ENCODE assay signal across 1 cellular context in the genomic region with DNA sequence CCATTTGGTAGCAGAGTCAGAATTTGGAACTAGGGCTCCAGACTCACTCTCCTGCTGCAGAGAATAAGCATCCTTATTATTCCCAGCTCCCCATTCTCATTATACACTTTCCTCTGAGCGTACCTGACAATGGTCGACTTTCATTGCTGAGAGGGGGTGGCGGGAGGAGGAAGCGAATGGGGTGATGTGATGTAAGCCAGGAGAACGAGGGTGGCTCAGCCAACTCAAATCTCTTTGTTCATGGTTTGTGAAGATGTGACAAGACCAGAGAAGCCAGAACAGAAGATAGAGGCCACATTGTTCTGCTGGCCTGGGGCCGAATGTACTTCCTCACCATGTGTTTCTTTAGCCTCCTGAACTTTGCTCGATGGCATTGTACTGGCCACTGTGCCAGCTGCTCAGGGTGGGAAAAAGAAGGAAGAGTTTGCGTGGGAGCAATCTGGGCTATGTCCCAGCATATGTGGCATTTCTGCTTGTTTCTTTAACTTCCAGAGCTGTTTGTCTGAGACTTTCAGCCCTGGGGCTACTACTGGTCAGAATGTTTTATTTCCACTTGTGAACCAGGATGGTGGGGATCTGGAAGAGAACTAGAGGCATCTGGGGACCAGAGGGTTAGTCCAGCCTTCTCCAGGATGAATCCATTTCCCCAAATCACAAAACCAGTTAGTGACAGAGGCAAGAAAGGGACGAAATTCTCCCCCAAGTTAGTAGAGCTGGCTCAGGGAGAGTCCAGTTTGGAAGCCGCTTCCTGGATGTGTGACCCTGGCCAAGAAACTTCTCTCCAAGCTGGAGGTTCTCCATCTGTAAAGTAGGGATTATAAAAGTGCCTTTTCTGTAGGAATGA.
TF ChIP-seq lines count a peak whose summit lies in the region.

No MANE protein-coding gene starts in this region.

TF ChIP-seq in HepG2, 621 proteins besides CTCF, POLR2A, EP300 and RAD21 (continued from another document and continues in another):
- TF ChIP-seq, protein P1, sequence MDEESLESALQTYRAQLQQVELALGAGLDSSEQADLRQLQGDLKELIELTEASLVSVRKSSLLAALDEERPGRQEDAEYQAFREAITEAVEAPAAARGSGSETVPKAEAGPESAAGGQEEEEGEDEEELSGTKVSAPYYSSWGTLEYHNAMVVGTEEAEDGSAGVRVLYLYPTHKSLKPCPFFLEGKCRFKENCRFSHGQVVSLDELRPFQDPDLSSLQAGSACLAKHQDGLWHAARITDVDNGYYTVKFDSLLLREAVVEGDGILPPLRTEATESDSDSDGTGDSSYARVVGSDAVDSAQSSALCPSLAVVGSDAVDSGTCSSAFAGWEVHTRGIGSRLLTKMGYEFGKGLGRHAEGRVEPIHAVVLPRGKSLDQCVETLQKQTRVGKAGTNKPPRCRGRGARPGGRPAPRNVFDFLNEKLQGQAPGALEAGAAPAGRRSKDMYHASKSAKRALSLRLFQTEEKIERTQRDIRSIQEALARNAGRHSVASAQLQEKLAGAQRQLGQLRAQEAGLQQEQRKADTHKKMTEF (CRISPR knock-in tag; IDR thresholded peaks at IDR 0.05): peak; percentile 79
- TF ChIP-seq, protein P2, sequence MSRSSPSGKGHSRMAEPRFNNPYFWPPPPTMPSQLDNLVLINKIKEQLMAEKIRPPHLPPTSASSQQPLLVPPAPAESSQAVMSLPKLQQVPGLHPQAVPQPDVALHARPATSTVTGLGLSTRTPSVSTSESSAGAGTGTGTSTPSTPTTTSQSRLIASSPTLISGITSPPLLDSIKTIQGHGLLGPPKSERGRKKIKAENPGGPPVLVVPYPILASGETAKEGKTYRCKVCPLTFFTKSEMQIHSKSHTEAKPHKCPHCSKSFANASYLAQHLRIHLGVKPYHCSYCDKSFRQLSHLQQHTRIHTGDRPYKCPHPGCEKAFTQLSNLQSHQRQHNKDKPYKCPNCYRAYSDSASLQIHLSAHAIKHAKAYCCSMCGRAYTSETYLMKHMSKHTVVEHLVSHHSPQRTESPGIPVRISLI (CRISPR knock-in tag; IDR thresholded peaks at IDR 0.05; ENCODE audit: borderline replicate concordance): no peak
- peak; percentile 86 for TF ChIP-seq ZMYM4 (CRISPR knock-in tag; IDR thresholded peaks at IDR 0.05)
- TF ChIP-seq, protein P3, sequence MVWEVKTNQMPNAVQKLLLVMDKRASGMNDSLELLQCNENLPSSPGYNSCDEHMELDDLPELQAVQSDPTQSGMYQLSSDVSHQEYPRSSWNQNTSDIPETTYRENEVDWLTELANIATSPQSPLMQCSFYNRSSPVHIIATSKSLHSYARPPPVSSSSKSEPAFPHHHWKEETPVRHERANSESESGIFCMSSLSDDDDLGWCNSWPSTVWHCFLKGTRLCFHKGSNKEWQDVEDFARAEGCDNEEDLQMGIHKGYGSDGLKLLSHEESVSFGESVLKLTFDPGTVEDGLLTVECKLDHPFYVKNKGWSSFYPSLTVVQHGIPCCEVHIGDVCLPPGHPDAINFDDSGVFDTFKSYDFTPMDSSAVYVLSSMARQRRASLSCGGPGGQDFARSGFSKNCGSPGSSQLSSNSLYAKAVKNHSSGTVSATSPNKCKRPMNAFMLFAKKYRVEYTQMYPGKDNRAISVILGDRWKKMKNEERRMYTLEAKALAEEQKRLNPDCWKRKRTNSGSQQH (CRISPR knock-in tag; IDR thresholded peaks at IDR 0.05; ENCODE audit: low read depth): no peak
- no peak for TF ChIP-seq ZNF33B (CRISPR knock-in tag; IDR thresholded peaks at IDR 0.05)
- peak; percentile 46 for TF ChIP-seq RBFOX2 (IDR thresholded peaks at IDR 0.05; ENCODE audit: low read depth, low read length)
- TF ChIP-seq TRIM24 (CRISPR knock-in tag; IDR thresholded peaks at IDR 0.05): peak; percentile 77; the same call in 1 of the 2 replicates
- TF ChIP-seq, protein P4, sequence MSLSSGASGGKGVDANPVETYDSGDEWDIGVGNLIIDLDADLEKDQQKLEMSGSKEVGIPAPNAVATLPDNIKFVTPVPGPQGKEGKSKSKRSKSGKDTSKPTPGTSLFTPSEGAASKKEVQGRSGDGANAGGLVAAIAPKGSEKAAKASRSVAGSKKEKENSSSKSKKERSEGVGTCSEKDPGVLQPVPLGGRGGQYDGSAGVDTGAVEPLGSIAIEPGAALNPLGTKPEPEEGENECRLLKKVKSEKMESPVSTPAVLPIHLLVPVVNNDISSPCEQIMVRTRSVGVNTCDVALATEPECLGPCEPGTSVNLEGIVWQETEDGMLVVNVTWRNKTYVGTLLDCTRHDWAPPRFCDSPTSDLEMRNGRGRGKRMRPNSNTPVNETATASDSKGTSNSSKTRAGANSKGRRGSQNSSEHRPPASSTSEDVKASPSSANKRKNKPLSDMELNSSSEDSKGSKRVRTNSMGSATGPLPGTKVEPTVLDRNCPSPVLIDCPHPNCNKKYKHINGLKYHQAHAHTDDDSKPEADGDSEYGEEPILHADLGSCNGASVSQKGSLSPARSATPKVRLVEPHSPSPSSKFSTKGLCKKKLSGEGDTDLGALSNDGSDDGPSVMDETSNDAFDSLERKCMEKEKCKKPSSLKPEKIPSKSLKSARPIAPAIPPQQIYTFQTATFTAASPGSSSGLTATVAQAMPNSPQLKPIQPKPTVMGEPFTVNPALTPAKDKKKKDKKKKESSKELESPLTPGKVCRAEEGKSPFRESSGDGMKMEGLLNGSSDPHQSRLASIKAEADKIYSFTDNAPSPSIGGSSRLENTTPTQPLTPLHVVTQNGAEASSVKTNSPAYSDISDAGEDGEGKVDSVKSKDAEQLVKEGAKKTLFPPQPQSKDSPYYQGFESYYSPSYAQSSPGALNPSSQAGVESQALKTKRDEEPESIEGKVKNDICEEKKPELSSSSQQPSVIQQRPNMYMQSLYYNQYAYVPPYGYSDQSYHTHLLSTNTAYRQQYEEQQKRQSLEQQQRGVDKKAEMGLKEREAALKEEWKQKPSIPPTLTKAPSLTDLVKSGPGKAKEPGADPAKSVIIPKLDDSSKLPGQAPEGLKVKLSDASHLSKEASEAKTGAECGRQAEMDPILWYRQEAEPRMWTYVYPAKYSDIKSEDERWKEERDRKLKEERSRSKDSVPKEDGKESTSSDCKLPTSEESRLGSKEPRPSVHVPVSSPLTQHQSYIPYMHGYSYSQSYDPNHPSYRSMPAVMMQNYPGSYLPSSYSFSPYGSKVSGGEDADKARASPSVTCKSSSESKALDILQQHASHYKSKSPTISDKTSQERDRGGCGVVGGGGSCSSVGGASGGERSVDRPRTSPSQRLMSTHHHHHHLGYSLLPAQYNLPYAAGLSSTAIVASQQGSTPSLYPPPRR (CRISPR knock-in tag; IDR thresholded peaks at IDR 0.05; ENCODE audit: borderline replicate concordance): peak; percentile 54
- no peak for TF ChIP-seq SRSF1 (optimal IDR thresholded peaks at IDR 0.05; ENCODE audit: low read depth, low read length)
- TF ChIP-seq ZNF883 (CRISPR knock-in tag; IDR thresholded peaks at IDR 0.05; ENCODE audit: not compliant biosample characterization): no peak
- peak; percentile 76 for TF ChIP-seq TEAD3 (CRISPR knock-in tag; optimal IDR thresholded peaks at IDR 0.05; ENCODE audit: borderline replicate concordance)
- TF ChIP-seq ZNF24 (IDR thresholded peaks at IDR 0.05): no peak
- TF ChIP-seq, protein P5, sequence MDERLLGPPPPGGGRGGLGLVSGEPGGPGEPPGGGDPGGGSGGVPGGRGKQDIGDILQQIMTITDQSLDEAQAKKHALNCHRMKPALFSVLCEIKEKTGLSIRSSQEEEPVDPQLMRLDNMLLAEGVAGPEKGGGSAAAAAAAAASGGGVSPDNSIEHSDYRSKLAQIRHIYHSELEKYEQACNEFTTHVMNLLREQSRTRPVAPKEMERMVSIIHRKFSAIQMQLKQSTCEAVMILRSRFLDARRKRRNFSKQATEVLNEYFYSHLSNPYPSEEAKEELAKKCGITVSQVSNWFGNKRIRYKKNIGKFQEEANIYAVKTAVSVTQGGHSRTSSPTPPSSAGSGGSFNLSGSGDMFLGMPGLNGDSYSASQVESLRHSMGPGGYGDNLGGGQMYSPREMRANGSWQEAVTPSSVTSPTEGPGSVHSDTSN (CRISPR knock-in tag; IDR thresholded peaks at IDR 0.05): no peak
- TF ChIP-seq PHF5A (CRISPR knock-in tag; IDR thresholded peaks at IDR 0.05; ENCODE audit: low read depth, unreplicated experiment): peak; percentile 71
- TF ChIP-seq ZNF816 (CRISPR knock-in tag; IDR thresholded peaks at IDR 0.05; ENCODE audit: borderline replicate concordance): peak; percentile 21; the same call in 1 of the 2 replicates
- peak; percentile 44 for TF ChIP-seq ZNF781 (CRISPR knock-in tag; IDR thresholded peaks at IDR 0.05; ENCODE audit: borderline replicate concordance, not compliant biosample characterization)
- TF ChIP-seq, protein P6, sequence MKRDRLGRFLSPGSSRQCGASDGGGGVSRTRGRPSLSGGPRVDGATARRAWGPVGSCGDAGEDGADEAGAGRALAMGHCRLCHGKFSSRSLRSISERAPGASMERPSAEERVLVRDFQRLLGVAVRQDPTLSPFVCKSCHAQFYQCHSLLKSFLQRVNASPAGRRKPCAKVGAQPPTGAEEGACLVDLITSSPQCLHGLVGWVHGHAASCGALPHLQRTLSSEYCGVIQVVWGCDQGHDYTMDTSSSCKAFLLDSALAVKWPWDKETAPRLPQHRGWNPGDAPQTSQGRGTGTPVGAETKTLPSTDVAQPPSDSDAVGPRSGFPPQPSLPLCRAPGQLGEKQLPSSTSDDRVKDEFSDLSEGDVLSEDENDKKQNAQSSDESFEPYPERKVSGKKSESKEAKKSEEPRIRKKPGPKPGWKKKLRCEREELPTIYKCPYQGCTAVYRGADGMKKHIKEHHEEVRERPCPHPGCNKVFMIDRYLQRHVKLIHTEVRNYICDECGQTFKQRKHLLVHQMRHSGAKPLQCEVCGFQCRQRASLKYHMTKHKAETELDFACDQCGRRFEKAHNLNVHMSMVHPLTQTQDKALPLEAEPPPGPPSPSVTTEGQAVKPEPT (CRISPR knock-in tag; IDR thresholded peaks at IDR 0.05; ENCODE audit: low read depth): peak; percentile 17; the same call in 1 of the 2 replicates
- 0 out of 2 replicates have a peak, but pooled peaks have one; percentile 35 for TF ChIP-seq RELA (CRISPR knock-in tag; IDR thresholded peaks at IDR 0.05)
- TF ChIP-seq, protein P7, sequence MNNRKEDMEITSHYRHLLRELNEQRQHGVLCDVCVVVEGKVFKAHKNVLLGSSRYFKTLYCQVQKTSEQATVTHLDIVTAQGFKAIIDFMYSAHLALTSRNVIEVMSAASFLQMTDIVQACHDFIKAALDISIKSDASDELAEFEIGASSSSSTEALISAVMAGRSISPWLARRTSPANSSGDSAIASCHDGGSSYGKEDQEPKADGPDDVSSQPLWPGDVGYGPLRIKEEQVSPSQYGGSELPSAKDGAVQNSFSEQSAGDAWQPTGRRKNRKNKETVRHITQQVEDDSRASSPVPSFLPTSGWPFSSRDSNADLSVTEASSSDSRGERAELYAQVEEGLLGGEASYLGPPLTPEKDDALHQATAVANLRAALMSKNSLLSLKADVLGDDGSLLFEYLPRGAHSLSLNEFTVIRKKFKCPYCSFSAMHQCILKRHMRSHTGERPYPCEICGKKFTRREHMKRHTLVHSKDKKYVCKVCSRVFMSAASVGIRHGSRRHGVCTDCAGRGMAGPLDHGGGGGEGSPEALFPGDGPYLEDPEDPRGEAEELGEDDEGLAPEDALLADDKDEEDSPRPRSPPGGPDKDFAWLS (CRISPR knock-in tag; IDR thresholded peaks at IDR 0.05; ENCODE audit: borderline replicate concordance): no peak
- TF ChIP-seq, protein P8, sequence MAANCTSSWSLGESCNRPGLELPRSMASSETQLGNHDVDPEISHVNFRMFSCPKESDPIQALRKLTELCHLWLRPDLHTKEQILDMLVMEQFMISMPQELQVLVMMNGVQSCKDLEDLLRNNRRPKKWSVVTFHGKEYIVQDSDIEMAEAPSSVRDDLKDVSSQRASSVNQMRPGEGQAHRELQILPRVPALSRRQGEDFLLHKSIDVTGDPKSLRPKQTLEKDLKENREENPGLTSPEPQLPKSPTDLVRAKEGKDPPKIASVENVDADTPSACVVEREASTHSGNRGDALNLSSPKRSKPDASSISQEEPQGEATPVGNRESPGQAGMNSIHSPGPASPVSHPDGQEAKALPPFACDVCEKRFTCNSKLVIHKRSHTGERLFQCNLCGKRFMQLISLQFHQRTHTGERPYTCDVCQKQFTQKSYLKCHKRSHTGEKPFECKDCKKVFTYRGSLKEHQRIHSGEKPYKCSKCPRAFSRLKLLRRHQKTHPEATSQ (CRISPR knock-in tag; IDR thresholded peaks at IDR 0.05; ENCODE audit: borderline replicate concordance): peak; percentile 90; the same call in 1 of the 2 replicates
- TF ChIP-seq KDM3A (CRISPR knock-in tag; IDR thresholded peaks at IDR 0.05; ENCODE audit: low read depth): 0 out of 2 replicates have a peak, but pooled peaks have one; percentile 77
- 0 out of 2 replicates have a peak, but pooled peaks have one; percentile 73 for TF ChIP-seq HNRNPL (IDR thresholded peaks at IDR 0.05; ENCODE audit: low read depth, low read length)
- TF ChIP-seq HNRNPK (IDR thresholded peaks at IDR 0.05; ENCODE audit: low read depth, low read length, poor library complexity, severe bottlenecking): no peak
- TF ChIP-seq, protein P9, sequence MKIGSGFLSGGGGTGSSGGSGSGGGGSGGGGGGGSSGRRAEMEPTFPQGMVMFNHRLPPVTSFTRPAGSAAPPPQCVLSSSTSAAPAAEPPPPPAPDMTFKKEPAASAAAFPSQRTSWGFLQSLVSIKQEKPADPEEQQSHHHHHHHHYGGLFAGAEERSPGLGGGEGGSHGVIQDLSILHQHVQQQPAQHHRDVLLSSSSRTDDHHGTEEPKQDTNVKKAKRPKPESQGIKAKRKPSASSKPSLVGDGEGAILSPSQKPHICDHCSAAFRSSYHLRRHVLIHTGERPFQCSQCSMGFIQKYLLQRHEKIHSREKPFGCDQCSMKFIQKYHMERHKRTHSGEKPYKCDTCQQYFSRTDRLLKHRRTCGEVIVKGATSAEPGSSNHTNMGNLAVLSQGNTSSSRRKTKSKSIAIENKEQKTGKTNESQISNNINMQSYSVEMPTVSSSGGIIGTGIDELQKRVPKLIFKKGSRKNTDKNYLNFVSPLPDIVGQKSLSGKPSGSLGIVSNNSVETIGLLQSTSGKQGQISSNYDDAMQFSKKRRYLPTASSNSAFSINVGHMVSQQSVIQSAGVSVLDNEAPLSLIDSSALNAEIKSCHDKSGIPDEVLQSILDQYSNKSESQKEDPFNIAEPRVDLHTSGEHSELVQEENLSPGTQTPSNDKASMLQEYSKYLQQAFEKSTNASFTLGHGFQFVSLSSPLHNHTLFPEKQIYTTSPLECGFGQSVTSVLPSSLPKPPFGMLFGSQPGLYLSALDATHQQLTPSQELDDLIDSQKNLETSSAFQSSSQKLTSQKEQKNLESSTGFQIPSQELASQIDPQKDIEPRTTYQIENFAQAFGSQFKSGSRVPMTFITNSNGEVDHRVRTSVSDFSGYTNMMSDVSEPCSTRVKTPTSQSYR (CRISPR knock-in tag; IDR thresholded peaks at IDR 0.05; ENCODE audit: borderline replicate concordance): peak; percentile 90
- TF ChIP-seq FOXJ3 (CRISPR knock-in tag; IDR thresholded peaks at IDR 0.05; ENCODE audit: borderline replicate concordance): 0 out of 2 replicates have a peak, but pooled peaks have one; percentile 28
- TF ChIP-seq, protein P10, sequence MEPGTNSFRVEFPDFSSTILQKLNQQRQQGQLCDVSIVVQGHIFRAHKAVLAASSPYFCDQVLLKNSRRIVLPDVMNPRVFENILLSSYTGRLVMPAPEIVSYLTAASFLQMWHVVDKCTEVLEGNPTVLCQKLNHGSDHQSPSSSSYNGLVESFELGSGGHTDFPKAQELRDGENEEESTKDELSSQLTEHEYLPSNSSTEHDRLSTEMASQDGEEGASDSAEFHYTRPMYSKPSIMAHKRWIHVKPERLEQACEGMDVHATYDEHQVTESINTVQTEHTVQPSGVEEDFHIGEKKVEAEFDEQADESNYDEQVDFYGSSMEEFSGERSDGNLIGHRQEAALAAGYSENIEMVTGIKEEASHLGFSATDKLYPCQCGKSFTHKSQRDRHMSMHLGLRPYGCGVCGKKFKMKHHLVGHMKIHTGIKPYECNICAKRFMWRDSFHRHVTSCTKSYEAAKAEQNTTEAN (CRISPR knock-in tag; conservative IDR thresholded peaks at IDR 0.05): no peak; the same call in 1 of the 2 replicates
- no peak; the same call in 1 of the 2 replicates for TF ChIP-seq ZNF629 (CRISPR knock-in tag; conservative IDR thresholded peaks at IDR 0.05)
- no peak; the same call in 1 of the 2 replicates for TF ChIP-seq HMG20B (CRISPR knock-in tag; conservative IDR thresholded peaks at IDR 0.05)
- 0 out of 2 replicates have a peak, but pooled peaks have one; percentile 75 for TF ChIP-seq TSC22D2 (CRISPR knock-in tag; IDR thresholded peaks at IDR 0.05; ENCODE audit: borderline replicate concordance)
- peak; percentile 81 for TF ChIP-seq ATF1 (CRISPR knock-in tag; IDR thresholded peaks at IDR 0.05)
